ENCODE assay signal across 9 cellular contexts in genomic region chr2:65299246-65299645, GRCh38.
DNase-seq lines count a peak whose midpoint lies in the region; ATAC-seq lines count a peak whose summit lies in the region.
"Had no signal": no experiment of that assay in that cellular context is flagged by ENCODE, and none has a peak within 500 bp of the region (broad histone marks: within the 10 kb centered on the region; RNA-seq: fewer than 3 reads in every experiment).

No MANE protein-coding gene starts in this region.

- no peaks in the 10 kb centered on the region for H3K36me3 Mint-ChIP-seq in activated T-cell treated with anti-CD3 and anti-CD28 coated beads, Interleukin-2, amount 50 U/mL, for 24 hours (ENCODE audit: low read depth)
- H3K36me3 Mint-ChIP-seq: stimulated activated memory B cell treated with anti-CD40 and anti-IgM and Interleukin-4, amounts not matched to agents 10 μg/mL and 1 μg/mL and 100 μg/mL, for 72 hours had no signal

- DNase-seq in MG63 = peak; percentile 35
- peak; percentile 70 for DNase-seq in activated T-cell treated with anti-CD3 and anti-CD28 coated beads, Interleukin-2, amount 50 U/mL, for 24 hours
- peak; percentile 70 for DNase-seq in hepatic stellate cell (ENCODE audit: low spot score)
- DNase-seq in stimulated activated CD8-positive, alpha-beta memory T cell treated with anti-CD3 and anti-CD28 coated beads, Interleukin-7, amount 100 ng/mL, for 48 hours (ENCODE audit: extremely low read depth in 1 of 2, low read depth in 1 of 2) = peak; percentile 41 to 76
- no peak for DNase-seq in midbrain (lab: John Stamatoyannopoulos, UW)
- no peak for DNase-seq in effector CD4-positive, alpha-beta T cell
- DNase-seq: left cardiac atrium had no signal

- no peaks in the 10 kb centered on the region for H3K27me3 ChIP-seq in MG63

- H3K27me3 Mint-ChIP-seq in activated T-cell treated with anti-CD3 and anti-CD28 coated beads, Interleukin-2, amount 50 U/mL, for 24 hours = peaks cover 34% of the 10 kb centered on the region

- no peaks in the 10 kb centered on the region for H3K9me3 ChIP-seq in MG63

- no peak for ATAC-seq in HG03457 (IDR thresholded peaks at IDR 0.05; ENCODE audit: unreplicated experiment)
- ATAC-seq: stimulated activated memory B cell treated with anti-CD40 and anti-IgM and Interleukin-4, amounts not matched to agents 10 μg/mL and 1 μg/mL and 100 μg/mL, for 72 hours had no signal

- H3K4me3 ChIP-seq in MG63 = no peak overlapping the region

- H3K27ac Mint-ChIP-seq in activated T-cell treated with anti-CD3 and anti-CD28 coated beads, Interleukin-2, amount 50 U/mL, for 24 hours = peak overlapping the region; percentile 80
- H3K27ac Mint-ChIP-seq: stimulated activated memory B cell treated with anti-CD40 and anti-IgM and Interleukin-4, amounts not matched to agents 10 μg/mL and 1 μg/mL and 100 μg/mL, for 72 hours had no signal

- peak overlapping the region; percentile 40 for H3K4me3 Mint-ChIP-seq in activated T-cell treated with anti-CD3 and anti-CD28 coated beads, Interleukin-2, amount 50 U/mL, for 24 hours
- H3K4me3 Mint-ChIP-seq: stimulated activated memory B cell treated with anti-CD40 and anti-IgM and Interleukin-4, amounts not matched to agents 10 μg/mL and 1 μg/mL and 100 μg/mL, for 72 hours had no signal

- no peaks in the 10 kb centered on the region for H3K9me3 Mint-ChIP-seq in activated T-cell treated with anti-CD3 and anti-CD28 coated beads, Interleukin-2, amount 50 U/mL, for 24 hours
- H3K9me3 Mint-ChIP-seq: stimulated activated memory B cell treated with anti-CD40 and anti-IgM and Interleukin-4, amounts not matched to agents 10 μg/mL and 1 μg/mL and 100 μg/mL, for 72 hours had no signal

- peaks cover 54% of the 10 kb centered on the region for H3K4me1 Mint-ChIP-seq in activated T-cell treated with anti-CD3 and anti-CD28 coated beads, Interleukin-2, amount 50 U/mL, for 24 hours (ENCODE audit: low read depth)

- H3K36me3 ChIP-seq in MG63 = no peaks in the 10 kb centered on the region

Comparison
In these comparisons a context has a peak if more than half of its experiments do, and no peak if none do; other contexts are left out.
1. DNase-seq: peak in MG63 (single experiment), activated T-cell treated with anti-CD3 and anti-CD28 coated beads, Interleukin-2, amount 50 U/mL, for 24 hours (single experiment), hepatic stellate cell (single experiment) and stimulated activated CD8-positive, alpha-beta memory T cell treated with anti-CD3 and anti-CD28 coated beads, Interleukin-7, amount 100 ng/mL, for 48 hours (2 of 2); none in midbrain (single experiment) and effector CD4-positive, alpha-beta T cell (single experiment).